ENCODE assay signal across 19 cellular contexts in genomic region chr17:28760561-28760960, GRCh38. TPM values are rescaled to one million over a fixed set of nuclear protein-coding genes. Genes with fewer than 3 reads are reported as not detected.
A peak's percentile ranks its signal among the peaks of the same experiment; 100 is the strongest.
DNase-seq lines count a peak whose midpoint lies in the region; ATAC-seq and TF ChIP-seq lines count a peak whose summit lies in the region.
"Had no signal": no experiment of that assay in that cellular context is flagged by ENCODE, and none has a peak within 500 bp of the region (broad histone marks: within the 10 kb centered on the region; RNA-seq: fewer than 3 reads in every experiment).

No MANE protein-coding gene starts in this region.

- H3K4me1 Mint-ChIP-seq in H9: peaks cover 40 to 44% of the 10 kb centered on the region in 2 experiments
- H3K4me1 Mint-ChIP-seq in activated CD4-positive, alpha-beta T cell treated with anti-CD3 and anti-CD28 coated beads, Interleukin-2, amount 10 ng/mL, durations not matched to agents 24 days and 14 days: peaks cover 16% of the 10 kb centered on the region
- H3K4me1 Mint-ChIP-seq in naive thymus-derived CD4-positive, alpha-beta T cell: peaks cover 4 to 19% (median 9%) of the 10 kb centered on the region in 7 donors

- no peak overlapping the region for H2BK12ac ChIP-seq in H9 (ENCODE audit: insufficient read length, low read depth, low read length)
- H2BK12ac ChIP-seq in mesenchymal stem cell (ENCODE audit: low read length in 2 of 2): no peak overlapping the region

- H3K9ac ChIP-seq in H9 (ENCODE audit: extremely low read depth, insufficient read length, low read length) (no peak overlapping the region), mesenchymal stem cell (ENCODE audit: low read length) (peak overlapping the region; percentile 11)
- H3K9ac ChIP-seq: parathyroid adenoma had no signal

- no peaks in the 10 kb centered on the region for H4K20me1 ChIP-seq in H9 (ENCODE audit: control insufficient read depth, insufficient read depth, insufficient read length)

- TF ChIP-seq CTCF in 22Rv1 (IDR thresholded peaks at IDR 0.05): no peak
- TF ChIP-seq CTCF in H9 (conservative IDR thresholded peaks at IDR 0.05): no peak

- no CpG with 5 or more reads among the region's 2 CpGs for WGBS in H9 (ENCODE audit: extremely low coverage, insufficient read length, low lambda C conversion rate)
- 57% methylated on average over 2 of the region's 2 CpGs for WGBS in mesenchymal stem cell

- H3K27me3 Mint-ChIP-seq in H9 (ENCODE audit: low read depth): 0 out of 2 replicates have a peak, but pooled peaks cover 1% of the 10 kb centered on the region
- no peaks in the 10 kb centered on the region for H3K27me3 Mint-ChIP-seq in activated CD4-positive, alpha-beta T cell treated with anti-CD3 and anti-CD28 coated beads, Interleukin-2, amount 10 ng/mL, durations not matched to agents 24 days and 14 days
- H3K27me3 Mint-ChIP-seq in naive thymus-derived CD4-positive, alpha-beta T cell: no peaks in the 10 kb centered on the region
- H3K27me3 Mint-ChIP-seq: activated CD4-positive, alpha-beta T cell treated with anti-CD3 and anti-CD28 coated beads for 36 hours; activated naive CD4-positive, alpha-beta T cell treated with anti-CD3 and anti-CD28 coated beads, Interleukin-2, amount 10 ng/mL, durations not matched to agents 7 days and 5 days had no signal

- H3K23me2 ChIP-seq in H9 (ENCODE audit: insufficient read length, low read depth, low read length, poor library complexity, severe bottlenecking): no peaks in the 10 kb centered on the region

- POLR2A ChIA-PET in naive thymus-derived CD4-positive, alpha-beta T cell (lab: Charles Lee): interaction anchor here (0.6 to 1.1 kb wide), 3 partner anchors 51 to 416 kb away, joined by 3 read pairs; no protein-coding TSS in a partner anchor

- H2BK15ac ChIP-seq in H9 (ENCODE audit: low read depth, low read length) (no peak overlapping the region), mesenchymal stem cell (ENCODE audit: low read depth, poor library complexity, severe bottlenecking) (no peak overlapping the region)

- H2AK5ac ChIP-seq in H9 (ENCODE audit: insufficient read length, low read length) (no peak overlapping the region), mesenchymal stem cell (ENCODE audit: low read length, severe bottlenecking) (no peak overlapping the region)

- H4K5ac ChIP-seq in H9 (ENCODE audit: insufficient read length, low read depth, low read length): no peak overlapping the region

- no peak overlapping the region for H3K4me3 ChIP-seq in mesenchymal stem cell (ENCODE audit: insufficient read depth in 1 of 2, low read depth in 1 of 2, low read length in 2 of 2)
- H3K4me3 ChIP-seq in naive thymus-derived CD4-positive, alpha-beta T cell (ENCODE audit: low read length): no peak overlapping the region
- H3K4me3 ChIP-seq: body of pancreas, esophagus squamous epithelium, thoracic aorta had no signal

- H2BK120ac ChIP-seq in H9 (ENCODE audit: low read depth, low read length, poor library complexity, severe bottlenecking) (no peak overlapping the region), mesenchymal stem cell (ENCODE audit: low read depth, low read length) (no peak overlapping the region)

- no peak for ATAC-seq in naive thymus-derived CD4-positive, alpha-beta T cell
- ATAC-seq: activated CD4-positive, alpha-beta T cell treated with anti-CD3 and anti-CD28 coated beads for 36 hours had no signal

- intact Hi-C loops in activated CD4-positive, alpha-beta T cell treated with anti-CD3 and anti-CD28 coated beads, Interleukin-2, amount 10 ng/mL, durations not matched to agents 24 days and 14 days (cut with micrococcal nuclease): loop anchor here (5.0 kb wide), 3 partner anchors 33 to 192 kb away; partner anchors contain the start of genes NEK8, PHF12 and TLCD1
- intact Hi-C loops in naive thymus-derived CD4-positive, alpha-beta T cell (cut with micrococcal nuclease): loop anchor here in 1 of 2 donors (10.0 kb wide), 1 partner anchor 54 kb away; no protein-coding TSS in a partner anchor

- peaks cover 40 to 56% (median 45%) of the 10 kb centered on the region in 3 experiments; a peak in 6 of 7 replicates for H3K36me3 Mint-ChIP-seq in H9 (ENCODE audit: insufficient read depth in 1 of 3, low read depth in 3 of 3)
- H3K36me3 Mint-ChIP-seq in activated CD4-positive, alpha-beta T cell treated with anti-CD3 and anti-CD28 coated beads, Interleukin-2, amount 10 ng/mL, durations not matched to agents 24 days and 14 days (ENCODE audit: low read depth): peaks cover 31% of the 10 kb centered on the region
- peaks cover 4 to 39% (median 9%) of the 10 kb centered on the region in 5 donors for H3K36me3 Mint-ChIP-seq in naive thymus-derived CD4-positive, alpha-beta T cell

- CTCF ChIA-PET in naive thymus-derived CD4-positive, alpha-beta T cell (lab: Charles Lee): interaction anchor here (0.6 to 1.1 kb wide), 4 partner anchors 19 to 66 kb away, joined by 3 to 5 read pairs (median 4); no protein-coding TSS in a partner anchor

- no peaks in the 10 kb centered on the region for H3K27me3 ChIP-seq in H9 (ENCODE audit: insufficient read depth, low read length)
- no peaks in the 10 kb centered on the region for H3K27me3 ChIP-seq in mesenchymal stem cell (ENCODE audit: control insufficient read depth in 1 of 2, insufficient read depth in 1 of 2, low read length in 2 of 2)
- no peaks in the 10 kb centered on the region for H3K27me3 ChIP-seq in naive thymus-derived CD4-positive, alpha-beta T cell (ENCODE audit: control insufficient read depth in 2 of 2, insufficient read depth in 2 of 2, low read length in 2 of 2)
- H3K27me3 ChIP-seq: body of pancreas, esophagus squamous epithelium had no signal

- peak overlapping the region; percentile 49 for H3K4me2 ChIP-seq in H9 (ENCODE audit: insufficient read depth, insufficient read length, low read length)
- no peak overlapping the region for H3K4me2 ChIP-seq in mesenchymal stem cell (ENCODE audit: low read length, poor library complexity, severe bottlenecking)

- peaks cover 12% of the 10 kb centered on the region; the same call in 1 of the 2 replicates for H3K4me1 ChIP-seq in H9 (ENCODE audit: insufficient read depth, low read length)
- peaks cover 14% of the 10 kb centered on the region for H3K4me1 ChIP-seq in mesenchymal stem cell (ENCODE audit: control insufficient read depth, insufficient read depth, low read depth, low read length)
- H3K4me1 ChIP-seq in naive thymus-derived CD4-positive, alpha-beta T cell (ENCODE audit: control insufficient read depth in 2 of 2, insufficient read depth in 2 of 2, low read length in 2 of 2): no peaks in the 10 kb centered on the region

- H3K23ac ChIP-seq in H9 (ENCODE audit: insufficient read length, low read depth, low read length) (no peak overlapping the region), mesenchymal stem cell (ENCODE audit: low read length in 2 of 2) (no peak overlapping the region)

- H3K56ac ChIP-seq in H9 (ENCODE audit: insufficient read length, low read depth, low read length): no peak overlapping the region

- peak; percentile 41 for DNase-seq in H9
- no peak for DNase-seq in mesenchymal stem cell
- DNase-seq in activated CD4-positive, alpha-beta T cell treated with anti-CD3 and anti-CD28 coated beads, Interleukin-2, amount 10 ng/mL, durations not matched to agents 24 days and 14 days: no peak
- no peak for DNase-seq in NCI-H748 (lab: John Stamatoyannopoulos, UW; ENCODE audit: unreplicated experiment)
- DNase-seq in stimulated activated CD4-positive, alpha-beta T cell treated with anti-CD3 and anti-CD28 coated beads, Interleukin-4, amount 100 ng/mL, for 4 hours: no peak
- DNase-seq in naive thymus-derived CD4-positive, alpha-beta T cell: no peak
- DNase-seq: activated CD4-positive, alpha-beta T cell treated with anti-CD3 and anti-CD28 coated beads for 36 hours; activated CD8-positive, alpha-beta memory T cell treated with anti-CD3 and anti-CD28 coated beads, Interleukin-2, amount 50 U/mL, for 4 hours; activated naive CD4-positive, alpha-beta T cell treated with anti-CD3 and anti-CD28 coated beads, Interleukin-2, amount 10 ng/mL, durations not matched to agents 7 days and 5 days; esophagus squamous epithelium; kidney glomerular epithelial cell; MM.1S; NCI-H526; stimulated activated CD4-positive, alpha-beta T cell treated with anti-CD3 and anti-CD28 coated beads, Interleukin-4, amount 100 ng/mL, for 1 hour had no signal

- H3K79me2 ChIP-seq in H9 (ENCODE audit: insufficient read depth, low read length): no peaks in the 10 kb centered on the region

- no peak overlapping the region for H4K91ac ChIP-seq in H9 (ENCODE audit: insufficient read length, low read depth, low read length)
- no peak overlapping the region for H4K91ac ChIP-seq in mesenchymal stem cell (ENCODE audit: low read length)

- H2BK20ac ChIP-seq in H9 (ENCODE audit: low read depth, low read length, poor library complexity, severe bottlenecking): no peak overlapping the region

- H3K4ac ChIP-seq in H9 (ENCODE audit: low read depth, low read length): no peak overlapping the region
- no peak overlapping the region for H3K4ac ChIP-seq in mesenchymal stem cell (ENCODE audit: low read depth in 1 of 2, low read length in 2 of 2)

- peak overlapping the region; percentile 41 to 97 (median 95) for H3K27ac Mint-ChIP-seq in H9
- H3K27ac Mint-ChIP-seq in activated CD4-positive, alpha-beta T cell treated with anti-CD3 and anti-CD28 coated beads, Interleukin-2, amount 10 ng/mL, durations not matched to agents 24 days and 14 days: no peak overlapping the region
- no peak overlapping the region for H3K27ac Mint-ChIP-seq in naive thymus-derived CD4-positive, alpha-beta T cell
- H3K27ac Mint-ChIP-seq: activated CD4-positive, alpha-beta T cell treated with anti-CD3 and anti-CD28 coated beads for 36 hours; activated naive CD4-positive, alpha-beta T cell treated with anti-CD3 and anti-CD28 coated beads, Interleukin-2, amount 10 ng/mL, durations not matched to agents 7 days and 5 days had no signal

- H3K79me1 ChIP-seq in H9 (ENCODE audit: insufficient read depth, low read depth, low read length, poor library complexity, severe bottlenecking): no peaks in the 10 kb centered on the region
- H3K79me1 ChIP-seq in mesenchymal stem cell (replicated peaks; ENCODE audit: low read length, poor library complexity, severe bottlenecking): peaks cover 32% of the 10 kb centered on the region

- H3K18ac ChIP-seq in H9 (ENCODE audit: insufficient read length, low read depth, low read length) (no peak overlapping the region), mesenchymal stem cell (ENCODE audit: low read depth in 1 of 2, low read length in 2 of 2) (peak overlapping the region in 1 of 2 experiments; percentile 28)

- peak overlapping the region in 1 of 2 experiments; percentile 70; a peak in 4 of 5 replicates for H3K4me3 Mint-ChIP-seq in H9
- no peak overlapping the region for H3K4me3 Mint-ChIP-seq in activated CD4-positive, alpha-beta T cell treated with anti-CD3 and anti-CD28 coated beads, Interleukin-2, amount 10 ng/mL, durations not matched to agents 24 days and 14 days
- H3K4me3 Mint-ChIP-seq in naive thymus-derived CD4-positive, alpha-beta T cell: no peak overlapping the region
- H3K4me3 Mint-ChIP-seq: activated CD4-positive, alpha-beta T cell treated with anti-CD3 and anti-CD28 coated beads for 36 hours; activated naive CD4-positive, alpha-beta T cell treated with anti-CD3 and anti-CD28 coated beads, Interleukin-2, amount 10 ng/mL, durations not matched to agents 7 days and 5 days had no signal

- H3K9me3 Mint-ChIP-seq in H9: no peaks in the 10 kb centered on the region
- H3K9me3 Mint-ChIP-seq in activated CD4-positive, alpha-beta T cell treated with anti-CD3 and anti-CD28 coated beads, Interleukin-2, amount 10 ng/mL, durations not matched to agents 24 days and 14 days: no peaks in the 10 kb centered on the region
- H3K9me3 Mint-ChIP-seq in naive thymus-derived CD4-positive, alpha-beta T cell: no peaks in the 10 kb centered on the region
- H3K9me3 Mint-ChIP-seq: activated naive CD4-positive, alpha-beta T cell treated with anti-CD3 and anti-CD28 coated beads, Interleukin-2, amount 10 ng/mL, durations not matched to agents 7 days and 5 days had no signal

- H3K9me3 ChIP-seq in H9 (ENCODE audit: control insufficient read depth, low read depth, low read length): no peaks in the 10 kb centered on the region
- no peaks in the 10 kb centered on the region for H3K9me3 ChIP-seq in mesenchymal stem cell (ENCODE audit: control insufficient read depth, low read length)
- no peaks in the 10 kb centered on the region for H3K9me3 ChIP-seq in naive thymus-derived CD4-positive, alpha-beta T cell (ENCODE audit: control insufficient read depth in 2 of 3, low read length in 3 of 3)
- H3K9me3 ChIP-seq: body of pancreas, esophagus squamous epithelium, thoracic aorta had no signal

- no peak overlapping the region for H3T11ph ChIP-seq in H9 (ENCODE audit: low read length)

- H2BK5ac ChIP-seq in H9 (ENCODE audit: insufficient read length, low read length): no peak overlapping the region
- H2BK5ac ChIP-seq in mesenchymal stem cell (ENCODE audit: low read depth, low read length, poor library complexity, severe bottlenecking): no peak overlapping the region

- H2AFZ ChIP-seq in H9 (ENCODE audit: low read length) (no peak overlapping the region), mesenchymal stem cell (ENCODE audit: low read depth, low read length) (no peak overlapping the region)
- H2AFZ ChIP-seq: parathyroid adenoma had no signal

- H3K36me3 ChIP-seq in mesenchymal stem cell (ENCODE audit: control insufficient read depth in 1 of 2, insufficient read depth in 2 of 2, low read depth in 1 of 2, low read length in 2 of 2): peaks cover 26 to 68% of the 10 kb centered on the region in 2 experiments
- H3K36me3 ChIP-seq in naive thymus-derived CD4-positive, alpha-beta T cell (ENCODE audit: control insufficient read depth in 2 of 3, insufficient read depth in 3 of 3, low read length in 3 of 3): peaks cover 0 to 65% (median 27%) of the 10 kb centered on the region in 3 experiments

- H3K14ac ChIP-seq in H9 (ENCODE audit: insufficient read depth, low read length) (no peak overlapping the region), mesenchymal stem cell (ENCODE audit: low read length in 2 of 2) (no peak overlapping the region)

- H4K8ac ChIP-seq in H9 (replicated peaks; ENCODE audit: insufficient read length, low read depth, low read length) (no peak overlapping the region), mesenchymal stem cell (ENCODE audit: low read length) (no peak overlapping the region)

- peak overlapping the region; percentile 61 for H3K27ac ChIP-seq in 22Rv1
- peak overlapping the region; percentile 89 for H3K27ac ChIP-seq in H9 (ENCODE audit: insufficient read length, low read depth, low read length)
- H3K27ac ChIP-seq in cingulate gyrus (ENCODE audit: low read depth, low read length): peak overlapping the region; percentile 15
- H3K27ac ChIP-seq in mesenchymal stem cell (ENCODE audit: low read length, poor library complexity, severe bottlenecking): peak overlapping the region; percentile 27
- no peak overlapping the region for H3K27ac ChIP-seq in naive thymus-derived CD4-positive, alpha-beta T cell (ENCODE audit: low read depth, low read length)
- H3K27ac ChIP-seq: thoracic aorta had no signal

RNA-seq across cellular contexts. Expression of gene TRAF4, which starts 16.8 kb away (rescaled TPM):
- total RNA-seq in H9 (2021): 227 and 237 TPM in 2 replicates
- polyA plus RNA-seq in mesenchymal stem cell (2013, experiment 1 of 2): 57.0 TPM
- 52.8 TPM for polyA plus RNA-seq in mesenchymal stem cell (2013, experiment 2 of 2)
- 155 and 168 TPM in 2 replicates for total RNA-seq in activated CD4-positive, alpha-beta T cell treated with anti-CD3 and anti-CD28 coated beads, Interleukin-2, amount 10 ng/mL, durations not matched to agents 24 days and 14 days
- total RNA-seq in naive thymus-derived CD4-positive, alpha-beta T cell: 100 to 1,000 TPM in 2 of 5 experiments, 10 to 100 TPM in 3; 22.3 to 228 (median 81.6) TPM
- 1 to 10 TPM; 1.3 to 2.3 TPM for polyA plus RNA-seq in naive thymus-derived CD4-positive, alpha-beta T cell

RNA-seq across cellular contexts. Expression of gene NEK8, which starts 32.0 kb away (rescaled TPM):
- total RNA-seq in H9 (2021): 16.6 and 18.8 TPM in 2 replicates
- 2.2 TPM for polyA plus RNA-seq in mesenchymal stem cell (2013, experiment 1 of 2)
- 2.2 TPM for polyA plus RNA-seq in mesenchymal stem cell (2013, experiment 2 of 2)
- total RNA-seq in activated CD4-positive, alpha-beta T cell treated with anti-CD3 and anti-CD28 coated beads, Interleukin-2, amount 10 ng/mL, durations not matched to agents 24 days and 14 days: 5.5 and 6.1 TPM in 2 replicates
- total RNA-seq in naive thymus-derived CD4-positive, alpha-beta T cell: 10 to 100 TPM in 3 of 5 experiments, 1 to 10 TPM in 2; 7.5 to 12.8 (median 11.3) TPM
- polyA plus RNA-seq in naive thymus-derived CD4-positive, alpha-beta T cell: 1 to 10 TPM; 3.3 to 4.5 TPM

RNA-seq across cellular contexts. Expression of gene TLCD1, which starts 34.5 kb away (rescaled TPM):
- 46.4 and 50.7 TPM in 2 replicates for total RNA-seq in H9 (2021)
- polyA plus RNA-seq in mesenchymal stem cell (2013, experiment 1 of 2): 13.0 TPM
- 12.6 TPM for polyA plus RNA-seq in mesenchymal stem cell (2013, experiment 2 of 2)
- total RNA-seq in activated CD4-positive, alpha-beta T cell treated with anti-CD3 and anti-CD28 coated beads, Interleukin-2, amount 10 ng/mL, durations not matched to agents 24 days and 14 days: 12.5 and 16.8 TPM in 2 replicates
- 1 to 10 TPM in 1 of 5 experiments, under 1 TPM in 2, not detected in 2; 0.69 to 3.0 (median 0.79) TPM for total RNA-seq in naive thymus-derived CD4-positive, alpha-beta T cell
- not detected for polyA plus RNA-seq in naive thymus-derived CD4-positive, alpha-beta T cell

RNA-seq across cellular contexts. Expression of gene RPL23A, which starts 40.8 kb away (rescaled TPM):
- 2,008 and 2,053 TPM in 2 replicates for total RNA-seq in H9 (2021)
- polyA plus RNA-seq in mesenchymal stem cell (2013, experiment 1 of 2): 2,598 TPM
- polyA plus RNA-seq in mesenchymal stem cell (2013, experiment 2 of 2): 2,575 TPM
- total RNA-seq in activated CD4-positive, alpha-beta T cell treated with anti-CD3 and anti-CD28 coated beads, Interleukin-2, amount 10 ng/mL, durations not matched to agents 24 days and 14 days: 1,588 and 1,610 TPM in 2 replicates
- 1,000 to 10,000 TPM; 1,887 to 3,452 (median 3,095) TPM for total RNA-seq in naive thymus-derived CD4-positive, alpha-beta T cell
- 1,000 to 10,000 TPM; 5,029 to 6,337 TPM for polyA plus RNA-seq in naive thymus-derived CD4-positive, alpha-beta T cell

RNA-seq across cellular contexts. Expression of gene RAB34, which starts 42.9 kb away (rescaled TPM):
- 189 and 190 TPM in 2 replicates for total RNA-seq in H9 (2021)
- 121 TPM for polyA plus RNA-seq in mesenchymal stem cell (2013, experiment 1 of 2)
- 126 TPM for polyA plus RNA-seq in mesenchymal stem cell (2013, experiment 2 of 2)
- total RNA-seq in activated CD4-positive, alpha-beta T cell treated with anti-CD3 and anti-CD28 coated beads, Interleukin-2, amount 10 ng/mL, durations not matched to agents 24 days and 14 days: 19.2 and 20.6 TPM in 2 replicates
- 10 to 100 TPM; 11.0 to 50.2 (median 16.4) TPM for total RNA-seq in naive thymus-derived CD4-positive, alpha-beta T cell
- 10 to 100 TPM; 12.2 to 19.2 TPM for polyA plus RNA-seq in naive thymus-derived CD4-positive, alpha-beta T cell

Comparison
In these comparisons a context has a peak if more than half of its experiments do, and no peak if none do; other contexts are left out.
1. H3K27ac Mint-ChIP-seq: peak in H9 (3 of 3); none in activated CD4-positive, alpha-beta T cell treated with anti-CD3 and anti-CD28 coated beads, Interleukin-2, amount 10 ng/mL, durations not matched to agents 24 days and 14 days (single experiment) and naive thymus-derived CD4-positive, alpha-beta T cell (0 of 9).